23 cellular contexts compared by ENCODE assay signal in genomic region chr6:71252960-71253359, GRCh38.
"Had no signal": no experiment of that assay in that cellular context is flagged by ENCODE, and none has a peak within 500 bp of the region (broad histone marks: within the 10 kb centered on the region; RNA-seq: fewer than 3 reads in every experiment).

No MANE protein-coding gene starts in this region.

- H2AFZ ChIP-seq: neural progenitor cell had no signal

- H3K9me3 Mint-ChIP-seq: activated naive CD4-positive, alpha-beta T cell treated with anti-CD3 and anti-CD28 coated beads, Interleukin-2, amount 10 ng/mL, durations not matched to agents 7 days and 5 days; activated naive CD8-positive, alpha-beta T cell treated with anti-CD3 and anti-CD28 coated beads, Interleukin-2, amount 50 U/mL, for 24 hours; central memory CD8-positive, alpha-beta T cell; memory B cell; type B pancreatic cell had no signal

- H3K27ac Mint-ChIP-seq: activated naive CD4-positive, alpha-beta T cell treated with anti-CD3 and anti-CD28 coated beads, Interleukin-2, amount 10 ng/mL, durations not matched to agents 7 days and 5 days; activated naive CD8-positive, alpha-beta T cell treated with anti-CD3 and anti-CD28 coated beads, Interleukin-2, amount 50 U/mL, for 24 hours; memory B cell; neural progenitor cell; type B pancreatic cell had no signal

- H3K4me1 ChIP-seq: colonic mucosa, neural progenitor cell, right lobe of liver had no signal

- H3K4me3 ChIP-seq: colonic mucosa, esophagus muscularis mucosa, gastroesophageal sphincter, heart left ventricle, neural progenitor cell, right lobe of liver, stomach had no signal

- H3K4me2 ChIP-seq: neural progenitor cell had no signal

- H3K9me3 ChIP-seq: colonic mucosa, esophagus muscularis mucosa, gastroesophageal sphincter, heart left ventricle, stomach had no signal

- H3K36me3 Mint-ChIP-seq: activated naive CD4-positive, alpha-beta T cell treated with anti-CD3 and anti-CD28 coated beads, Interleukin-2, amount 10 ng/mL, durations not matched to agents 7 days and 5 days; memory B cell; type B pancreatic cell had no signal

- ATAC-seq: activated naive CD8-positive, alpha-beta T cell treated with anti-CD3 and anti-CD28 coated beads, Interleukin-2, amount 50 U/mL, for 24 hours; gastroesophageal sphincter; heart left ventricle; right lobe of liver had no signal

- H3K36me3 ChIP-seq: brain microvascular endothelial cell, colonic mucosa, esophagus muscularis mucosa, gastroesophageal sphincter, heart left ventricle, neural progenitor cell, right lobe of liver, stomach had no signal

- H3K4me1 Mint-ChIP-seq: central memory CD8-positive, alpha-beta T cell had no signal

- H3K27me3 ChIP-seq: brain microvascular endothelial cell, colonic mucosa, esophagus muscularis mucosa, gastroesophageal sphincter, heart left ventricle, neural progenitor cell, right lobe of liver, stomach had no signal

- DNase-seq: activated CD4-positive, CD25-positive, alpha-beta regulatory T cell treated with anti-CD3 and anti-CD28 coated beads, Interleukin-2, amount 50 U/mL, for 72 hours; activated CD8-positive, alpha-beta memory T cell treated with anti-CD3 and anti-CD28 coated beads for 24 hours; activated CD8-positive, alpha-beta memory T cell treated with anti-CD3 and anti-CD28 coated beads, Interleukin-2, amount 50 U/mL, for 48 hours; activated effector memory CD4-positive, alpha-beta T cell treated with Interleukin-2 at 50 U/mL for 16 hours; activated naive CD4-positive, alpha-beta T cell treated with anti-CD3 and anti-CD28 coated beads, Interleukin-2, amount 10 ng/mL, durations not matched to agents 7 days and 5 days; activated naive CD8-positive, alpha-beta T cell treated with anti-CD3 and anti-CD28 coated beads, Interleukin-2, amount 50 U/mL, for 24 hours; activated T-cell treated with anti-CD3 and anti-CD28 coated beads, Interleukin-2, amount 50 U/mL, for 48 hours; aorta; brain microvascular endothelial cell; colonic mucosa; effector CD4-positive, alpha-beta T cell; heart left ventricle; kidney glomerular epithelial cell; right lobe of liver; small intestine; stimulated activated CD4-positive, alpha-beta T cell treated with anti-CD3 and anti-CD28 coated beads, Interleukin-4, amount 100 ng/mL, for 1 hour; stomach had no signal

- H3K27ac ChIP-seq: brain microvascular endothelial cell, colonic mucosa, esophagus muscularis mucosa, gastroesophageal sphincter, neural progenitor cell, right lobe of liver, stomach had no signal

- H3K4me3 Mint-ChIP-seq: activated naive CD4-positive, alpha-beta T cell treated with anti-CD3 and anti-CD28 coated beads, Interleukin-2, amount 10 ng/mL, durations not matched to agents 7 days and 5 days; activated naive CD8-positive, alpha-beta T cell treated with anti-CD3 and anti-CD28 coated beads, Interleukin-2, amount 50 U/mL, for 24 hours; central memory CD8-positive, alpha-beta T cell; neural progenitor cell; type B pancreatic cell had no signal

- H3K9ac ChIP-seq: neural progenitor cell had no signal
